8 cellular contexts compared by ENCODE assay signal in genomic region chr5:150671509-150672236, GRCh38. TPM values are rescaled to one million over a fixed set of nuclear protein-coding genes. Genes with fewer than 3 reads are reported as not detected.
A peak's percentile ranks its signal among the peaks of the same experiment; 100 is the strongest.
DNase-seq lines count a peak whose midpoint lies in the region; ATAC-seq and TF ChIP-seq lines count a peak whose summit lies in the region.

No MANE protein-coding gene starts in this region.

- intact Hi-C loops in heart right ventricle (cut with DNase I) = no loop called here

- DNase-seq in T-helper 17 cell (no peak), heart right ventricle (peak in 1 of 2 donors; percentile 25), retina (peak; percentile 57), NCI-H1048 (lab: John Stamatoyannopoulos, UW) (no peak), SIG-M5 (lab: John Stamatoyannopoulos, UW) (no peak), GM19238 (ENCODE audit: insufficient read length, low spot score) (no peak)

- peak overlapping the region in 9 of 10 donors; percentile 29 to 90 (median 81) for H3K27ac ChIP-seq in heart right ventricle

- peaks cover 2% of the 10 kb centered on the region for H3K36me3 Mint-ChIP-seq in T-helper 17 cell (ENCODE audit: low read depth)

- ATAC-seq in GM18511 (IDR thresholded peaks at IDR 0.05; ENCODE audit: unreplicated experiment) (peak; percentile 47), T-helper 17 cell (peak; percentile 50), heart right ventricle (peak in 7 of 8 donors; percentile 16 to 52 (median 37)), GM21390 (IDR thresholded peaks at IDR 0.05; ENCODE audit: unreplicated experiment) (no peak)

- no peak overlapping the region for H3K27ac Mint-ChIP-seq in T-helper 17 cell

- peaks cover 0 to 21% (median 0%) of the 10 kb centered on the region in 7 donors for H3K27me3 ChIP-seq in heart right ventricle

- no peak for TF ChIP-seq CTCF in heart right ventricle (IDR thresholded peaks at IDR 0.05)

- peak overlapping the region; percentile 84 for H3K4me3 Mint-ChIP-seq in T-helper 17 cell

- H3K27me3 Mint-ChIP-seq in T-helper 17 cell = peaks cover 16% of the 10 kb centered on the region

- WGBS in heart right ventricle, 2 donors = 4 to 7% methylated on average over 50 to 51 of the region's 51 CpGs

- peaks cover 5% of the 10 kb centered on the region for H3K4me1 Mint-ChIP-seq in T-helper 17 cell

- no peaks in the 10 kb centered on the region for H3K9me3 ChIP-seq in T-helper 17 cell (ENCODE audit: control insufficient read depth, low read length, poor library complexity, severe bottlenecking)
- no peaks in the 10 kb centered on the region for H3K9me3 ChIP-seq in heart right ventricle

- H3K4me1 ChIP-seq in heart right ventricle = peaks cover 13 to 49% (median 41%) of the 10 kb centered on the region in 9 donors

- H3K4me3 ChIP-seq in heart right ventricle = peak overlapping the region; percentile 33 to 67 (median 59)

- H3K36me3 ChIP-seq in heart right ventricle = no peaks in the 10 kb centered on the region

RNA-seq across cellular contexts. Expression of gene MYOZ3, which starts 10.6 kb away (rescaled TPM):
- total RNA-seq in T-helper 17 cell (not detected), heart right ventricle (10 to 100 TPM in 2 of 10 donors, 1 to 10 TPM in 8; 4.5 to 12.2 (median 6.0) TPM)
- polyA plus RNA-seq in heart right ventricle = 1 to 10 TPM in 1 of 2 donors, under 1 TPM in 1; 0.91 to 4.1 TPM

RNA-seq across cellular contexts. Expression of gene RBM22, which starts 29.2 kb away (rescaled TPM):
- 100 to 1,000 TPM in 1 of 2 donors, 10 to 100 TPM in 1; 96.0 to 105 TPM for total RNA-seq in T-helper 17 cell
- total RNA-seq in heart right ventricle = 10 to 100 TPM; 23.4 to 41.0 (median 29.3) TPM
- 10 to 100 TPM; 18.6 to 28.8 TPM for polyA plus RNA-seq in heart right ventricle

RNA-seq across cellular contexts. Expression of gene SYNPO, which starts 31.2 kb away (rescaled TPM):
- total RNA-seq in T-helper 17 cell = 1 to 10 TPM in 1 of 2 donors, not detected in 1; 1.5 TPM
- 100 to 1,000 TPM; 589 to 777 (median 703) TPM for total RNA-seq in heart right ventricle
- 100 to 1,000 TPM; 129 to 344 TPM for polyA plus RNA-seq in heart right ventricle

Comparison
In these comparisons a context has a peak if more than half of its experiments do, and no peak if none do; other contexts are left out.
1. RNA of gene MYOZ3, which starts 10.6 kb away (total RNA-seq): 4.5 to 12.2 TPM in heart right ventricle; not detected in T-helper 17 cell; every median in the first group is over 4 times any median in the second.
2. RNA of gene SYNPO, which starts 31.2 kb away (total RNA-seq): 589 to 777 TPM in heart right ventricle; 1.5 TPM in T-helper 17 cell; every median in the first group is over 100 times any median in the second.